1 cellular context compared by ENCODE assay signal in genomic region chr21:14876464-14876863, GRCh38.
TF ChIP-seq lines count a peak whose summit lies in the region.

No MANE protein-coding gene starts in this region.

TF ChIP-seq in IMR-90, 13 proteins besides CTCF, POLR2A, EP300 and RAD21:
- TF ChIP-seq MAFK (IDR thresholded peaks at IDR 0.05; ENCODE audit: low read depth, low read length) (no peak), BHLHE40 (IDR thresholded peaks at IDR 0.05; ENCODE audit: low read depth, low read length) (no peak), CHD1 (IDR thresholded peaks at IDR 0.05; ENCODE audit: low read depth, low read length) (no peak), MAZ (IDR thresholded peaks at IDR 0.05; ENCODE audit: borderline replicate concordance, low read depth, low read length) (no peak), RFX5 (IDR thresholded peaks at IDR 0.05; ENCODE audit: low read depth, low read length) (no peak), NFE2L2 (IDR thresholded peaks at IDR 0.05; ENCODE audit: low read depth, low read length) (no peak), SMC3 (IDR thresholded peaks at IDR 0.05; ENCODE audit: low read depth, low read length) (no peak), CEBPB (IDR thresholded peaks at IDR 0.05; ENCODE audit: low read depth, low read length) (no peak), MXI1 (IDR thresholded peaks at IDR 0.05; ENCODE audit: borderline replicate concordance, low read depth, low read length) (no peak), RCOR1 (IDR thresholded peaks at IDR 0.05; ENCODE audit: insufficient replicate concordance, low read length) (no peak), FOS (IDR thresholded peaks at IDR 0.05; ENCODE audit: low read depth, low read length) (no peak)
- TF ChIP-seq, protein P1, sequence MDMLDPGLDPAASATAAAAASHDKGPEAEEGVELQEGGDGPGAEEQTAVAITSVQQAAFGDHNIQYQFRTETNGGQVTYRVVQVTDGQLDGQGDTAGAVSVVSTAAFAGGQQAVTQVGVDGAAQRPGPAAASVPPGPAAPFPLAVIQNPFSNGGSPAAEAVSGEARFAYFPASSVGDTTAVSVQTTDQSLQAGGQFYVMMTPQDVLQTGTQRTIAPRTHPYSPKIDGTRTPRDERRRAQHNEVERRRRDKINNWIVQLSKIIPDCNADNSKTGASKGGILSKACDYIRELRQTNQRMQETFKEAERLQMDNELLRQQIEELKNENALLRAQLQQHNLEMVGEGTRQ (IDR thresholded peaks at IDR 0.05; ENCODE audit: low read depth, low read length), result no peak
- TF ChIP-seq, protein P2, sequence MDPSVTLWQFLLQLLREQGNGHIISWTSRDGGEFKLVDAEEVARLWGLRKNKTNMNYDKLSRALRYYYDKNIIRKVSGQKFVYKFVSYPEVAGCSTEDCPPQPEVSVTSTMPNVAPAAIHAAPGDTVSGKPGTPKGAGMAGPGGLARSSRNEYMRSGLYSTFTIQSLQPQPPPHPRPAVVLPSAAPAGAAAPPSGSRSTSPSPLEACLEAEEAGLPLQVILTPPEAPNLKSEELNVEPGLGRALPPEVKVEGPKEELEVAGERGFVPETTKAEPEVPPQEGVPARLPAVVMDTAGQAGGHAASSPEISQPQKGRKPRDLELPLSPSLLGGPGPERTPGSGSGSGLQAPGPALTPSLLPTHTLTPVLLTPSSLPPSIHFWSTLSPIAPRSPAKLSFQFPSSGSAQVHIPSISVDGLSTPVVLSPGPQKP (IDR thresholded peaks at IDR 0.05; ENCODE audit: borderline replicate concordance, low read depth, low read length), result no peak
